ENCODE assay signal across 21 cellular contexts in the genomic region with DNA sequence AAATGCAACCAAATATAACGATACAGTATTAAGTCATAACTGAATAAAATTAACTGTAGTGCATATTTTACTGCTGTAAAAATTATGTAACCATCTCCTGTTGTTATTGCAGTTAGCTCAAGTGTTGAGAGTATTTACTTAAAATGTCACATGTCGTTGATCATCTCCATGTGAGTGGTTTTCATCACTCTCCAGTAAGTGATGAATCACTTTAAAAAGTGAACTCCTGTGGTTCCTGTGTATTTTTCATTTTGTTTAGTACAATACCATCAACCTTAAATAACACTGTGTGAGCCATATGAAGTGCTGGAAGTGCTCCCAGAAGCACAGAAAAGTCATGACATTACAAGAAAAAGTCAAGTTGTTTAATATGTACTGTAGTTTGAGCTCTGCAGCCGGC.
A peak's percentile ranks its signal among the peaks of the same experiment; 100 is the strongest.
DNase-seq lines count a peak whose midpoint lies in the region; ATAC-seq, FAIRE-seq and TF ChIP-seq lines count a peak whose summit lies in the region.
"Had no signal": no experiment of that assay in that cellular context is flagged by ENCODE, and none has a peak within 500 bp of the region (broad histone marks: within the 10 kb centered on the region; RNA-seq: fewer than 3 reads in every experiment).

No MANE protein-coding gene starts in this region.

- H3K27me3 ChIP-seq in bronchial epithelial cell (ENCODE audit: control insufficient read depth, insufficient read depth, low read length) = no peaks in the 10 kb centered on the region
- H3K27me3 ChIP-seq: esophagus squamous epithelium had no signal

- no peak overlapping the region for H3K4me3 ChIP-seq in bronchial epithelial cell (ENCODE audit: low read depth, low read length)
- H3K4me3 ChIP-seq: A549, esophagus squamous epithelium, mucosa of descending colon, smooth muscle cell had no signal

- intact Hi-C loops in activated CD4-positive, alpha-beta T cell treated with anti-CD3 and anti-CD28 coated beads, Interleukin-2, amount 10 ng/mL, durations not matched to agents 24 days and 14 days (cut with micrococcal nuclease) = no loop called here

- FAIRE-seq in bronchial epithelial cell (lab: Jason Lieb, UNC) = no peak
- FAIRE-seq: A549, GM12891 had no signal

- ATAC-seq in GM19351 (IDR thresholded peaks at IDR 0.05; ENCODE audit: unreplicated experiment) (no peak), GM21825 (IDR thresholded peaks at IDR 0.05; ENCODE audit: unreplicated experiment) (no peak)
- ATAC-seq: A549, left cardiac atrium had no signal

- no peak for TF ChIP-seq CTCF in bronchial epithelial cell (IDR thresholded peaks at IDR 0.05; ENCODE audit: insufficient read depth, low read length, severe bottlenecking)

- no peaks in the 10 kb centered on the region for H3K27me3 Mint-ChIP-seq in activated CD4-positive, alpha-beta T cell treated with anti-CD3 and anti-CD28 coated beads, Interleukin-2, amount 10 ng/mL, durations not matched to agents 24 days and 14 days

- no peaks in the 10 kb centered on the region for H3K4me1 Mint-ChIP-seq in activated CD4-positive, alpha-beta T cell treated with anti-CD3 and anti-CD28 coated beads, Interleukin-2, amount 10 ng/mL, durations not matched to agents 24 days and 14 days

- DNase-seq in A172 (ENCODE audit: low spot score) (peak; percentile 65), HT1080 (ENCODE audit: low read depth) (peak; percentile 74), NCI-H345 treated with DMSO at 0.1 percent for 48 hours (lab: John Stamatoyannopoulos, UW; ENCODE audit: unreplicated experiment) (peak; percentile 96), bronchial epithelial cell (ENCODE audit: low read depth) (peak; percentile 1), NAMALWA (ENCODE audit: low spot score) (no peak)
- DNase-seq in activated CD4-positive, alpha-beta T cell treated with anti-CD3 and anti-CD28 coated beads, Interleukin-2, amount 10 ng/mL, durations not matched to agents 24 days and 14 days = no peak
- DNase-seq: activated CD4-positive, alpha-beta T cell treated with anti-CD3 and anti-CD28 coated beads, Interleukin-2, amount 50 U/mL, for 4 hours; activated T-cell treated with anti-CD3 and anti-CD28 coated beads for 4 hours; effector CD8-positive, alpha-beta T cell; esophagus squamous epithelium; HCEC 1CT; IMR-90; left cardiac atrium; MM.1S; mucosa of descending colon; stimulated activated CD4-positive, alpha-beta T cell treated with anti-CD3 and anti-CD28 coated beads, Interleukin-4, amount 100 ng/mL, for 4 hours had no signal

- no peaks in the 10 kb centered on the region for H3K36me3 Mint-ChIP-seq in activated CD4-positive, alpha-beta T cell treated with anti-CD3 and anti-CD28 coated beads, Interleukin-2, amount 10 ng/mL, durations not matched to agents 24 days and 14 days (ENCODE audit: low read depth)

- H3K27ac Mint-ChIP-seq in activated CD4-positive, alpha-beta T cell treated with anti-CD3 and anti-CD28 coated beads, Interleukin-2, amount 10 ng/mL, durations not matched to agents 24 days and 14 days = no peak overlapping the region

- H3K9me3 Mint-ChIP-seq in activated CD4-positive, alpha-beta T cell treated with anti-CD3 and anti-CD28 coated beads, Interleukin-2, amount 10 ng/mL, durations not matched to agents 24 days and 14 days = peaks cover 7% of the 10 kb centered on the region

- no peak overlapping the region for H3K4me3 Mint-ChIP-seq in activated CD4-positive, alpha-beta T cell treated with anti-CD3 and anti-CD28 coated beads, Interleukin-2, amount 10 ng/mL, durations not matched to agents 24 days and 14 days

- no peaks in the 10 kb centered on the region for H3K36me3 ChIP-seq in bronchial epithelial cell (ENCODE audit: control insufficient read depth, insufficient read depth, low read length)
- H3K36me3 ChIP-seq: esophagus squamous epithelium had no signal

Comparison
In these comparisons a context has a peak if more than half of its experiments do, and no peak if none do; other contexts are left out.
1. DNase-seq: peak in A172 (single experiment), HT1080 (single experiment), NCI-H345 treated with DMSO at 0.1 percent for 48 hours (single experiment) and bronchial epithelial cell (single experiment); none in NAMALWA (single experiment) and activated CD4-positive, alpha-beta T cell treated with anti-CD3 and anti-CD28 coated beads, Interleukin-2, amount 10 ng/mL, durations not matched to agents 24 days and 14 days (single experiment).